8 cellular contexts compared by ENCODE assay signal in the genomic region with DNA sequence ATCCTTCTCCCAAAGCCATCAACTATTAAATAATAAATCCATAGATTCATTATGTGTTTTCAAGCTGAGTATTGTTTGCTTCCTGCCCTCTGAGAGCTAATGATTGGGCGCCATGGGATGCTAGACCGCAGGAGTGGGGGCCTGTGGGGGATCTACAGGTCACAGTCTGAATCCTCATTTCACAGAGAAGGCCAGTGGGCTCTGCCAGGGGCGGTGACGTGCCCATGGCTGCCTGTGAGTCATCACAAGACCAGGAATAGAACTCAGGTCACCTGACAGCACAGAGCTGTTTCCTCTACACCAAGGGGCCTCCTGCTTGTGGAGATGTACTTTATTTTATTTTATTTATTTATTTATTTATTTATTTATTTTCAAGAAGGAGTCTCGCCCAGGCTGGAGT.
DNase-seq lines count a peak whose midpoint lies in the region; ATAC-seq and TF ChIP-seq lines count a peak whose summit lies in the region.

No MANE protein-coding gene starts in this region.

- peak; percentile 39 for DNase-seq in HS-5 (ENCODE audit: low read depth)
- DNase-seq in activated CD4-positive, CD25-positive, alpha-beta regulatory T cell treated with anti-CD3 and anti-CD28 coated beads, Interleukin-2, amount 50 U/mL, for 16 hours (ENCODE audit: low read depth, low spot score) = peak; percentile 37
- DNase-seq in effector CD4-positive, alpha-beta T cell = peak; percentile 33
- DNase-seq in tibial artery = peak; percentile 97 to 98

- TF ChIP-seq CTCF in tibial artery (IDR thresholded peaks at IDR 0.05) = no peak

- H3K4me1 ChIP-seq in BLaER1 (peaks cover 21% of the 10 kb centered on the region), muscle layer of colon (ENCODE audit: insufficient read depth, low read length) (peaks cover 83% of the 10 kb centered on the region), tibial artery (peaks cover 8 to 81% (median 69%) of the 10 kb centered on the region in 4 donors)

- H3K27ac ChIP-seq in BLaER1 (peak overlapping the region; percentile 61), muscle layer of colon (ENCODE audit: low read depth, low read length) (peak overlapping the region; percentile 93), tibial artery (peak overlapping the region; percentile 88 to 93)

- H3K36me3 ChIP-seq in BLaER1 = no peaks in the 10 kb centered on the region
- H3K36me3 ChIP-seq in muscle layer of colon (ENCODE audit: insufficient read depth, low read length) = no peaks in the 10 kb centered on the region
- no peaks in the 10 kb centered on the region for H3K36me3 ChIP-seq in tibial artery

- H4K20me1 ChIP-seq in BLaER1 = no peaks in the 10 kb centered on the region

- no peak overlapping the region; the same call in 1 of the 2 replicates for H3K9ac ChIP-seq in BLaER1
- peak overlapping the region; percentile 49 for H3K9ac ChIP-seq in muscle layer of colon (ENCODE audit: low read length)

- intact Hi-C loops in tibial artery (cut with DNase I; ENCODE audit: low total_unique reads) = no loop called here

- H3K27me3 ChIP-seq in BLaER1 (no peaks in the 10 kb centered on the region), muscle layer of colon (ENCODE audit: control insufficient read depth in 1 of 2, insufficient read depth in 2 of 2, low read length in 2 of 2) (no peaks in the 10 kb centered on the region), tibial artery (no peaks in the 10 kb centered on the region)

- H3K4me3 ChIP-seq in BLaER1 (no peak overlapping the region), muscle layer of colon (ENCODE audit: low read depth in 1 of 2, low read length in 2 of 2) (peak overlapping the region; percentile 6 to 43), tibial artery (peak overlapping the region; percentile 18 to 38)

- ATAC-seq in GM18519 (IDR thresholded peaks at IDR 0.05; ENCODE audit: low FRiP score, unreplicated experiment) (no peak), GM21528 (IDR thresholded peaks at IDR 0.05; ENCODE audit: low FRiP score, unreplicated experiment) (no peak)

- no peaks in the 10 kb centered on the region for H3K9me3 ChIP-seq in BLaER1
- no peaks in the 10 kb centered on the region for H3K9me3 ChIP-seq in muscle layer of colon (ENCODE audit: low read length)
- H3K9me3 ChIP-seq in tibial artery = no peaks in the 10 kb centered on the region

- peak overlapping the region; percentile 74 for H3K4me2 ChIP-seq in BLaER1

Comparison
In these comparisons a context has a peak if more than half of its experiments do, and no peak if none do; other contexts are left out.
1. DNase-seq: peak in every context shown above with its lines; median percentile 98 in tibial artery; 39 in HS-5; 37 in activated CD4-positive, CD25-positive, alpha-beta regulatory T cell treated with anti-CD3 and anti-CD28 coated beads, Interleukin-2, amount 50 U/mL, for 16 hours; 33 in effector CD4-positive, alpha-beta T cell.